ENCODE assay signal across 8 cellular contexts in the genomic region with DNA sequence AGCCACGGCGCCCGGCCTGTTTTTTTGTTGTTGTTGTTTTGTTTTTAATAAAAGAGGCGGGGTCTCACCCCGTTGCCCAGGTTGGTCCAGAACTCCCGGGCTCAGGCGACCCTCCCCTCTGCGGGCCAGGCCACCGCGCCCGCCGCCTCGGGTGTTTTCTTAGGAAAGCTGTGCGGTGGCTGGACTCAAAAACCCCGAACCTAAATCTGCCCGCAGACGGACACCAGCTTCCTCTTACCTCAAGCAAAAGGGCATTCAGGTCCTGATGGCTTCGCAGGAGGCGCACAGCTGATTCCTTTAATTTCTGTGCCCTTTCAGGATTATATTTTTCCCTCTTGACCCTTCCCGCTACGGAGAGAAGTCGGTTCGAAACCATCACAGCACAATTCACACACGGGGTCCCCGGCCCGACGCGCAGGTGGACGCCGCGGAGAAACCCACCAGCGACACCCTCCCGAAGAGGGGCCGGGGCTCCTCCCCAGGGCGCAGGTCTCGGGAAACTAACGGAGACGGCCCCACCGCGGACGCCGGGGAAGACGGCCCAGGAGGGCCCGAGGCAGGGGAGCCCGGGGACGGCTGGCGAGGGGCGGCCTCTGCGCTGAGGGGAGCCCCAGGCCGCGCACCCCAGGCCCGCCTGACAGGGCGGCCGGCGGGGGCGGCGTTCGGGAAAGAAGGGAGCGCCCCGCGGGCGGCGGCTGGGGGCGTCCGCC. TPM values are rescaled to one million over a fixed set of nuclear protein-coding genes. Genes with fewer than 3 reads are reported as not detected.
A peak's percentile ranks its signal among the peaks of the same experiment; 100 is the strongest.
DNase-seq lines count a peak whose midpoint lies in the region; ATAC-seq and TF ChIP-seq lines count a peak whose summit lies in the region.

No MANE protein-coding gene starts in this region.

- ATAC-seq in mucosa of descending colon: peak; percentile 1

- no peaks in the 10 kb centered on the region for H3K9me3 Mint-ChIP-seq in MCF 10A (ENCODE audit: unreplicated experiment)

- TF ChIP-seq CTCF in MCF 10A (IDR thresholded peaks at IDR 0.05; ENCODE audit: unreplicated experiment) (no peak), mucosa of descending colon (IDR thresholded peaks at IDR 0.05) (no peak)

- peak; percentile 41 for DNase-seq in NCI-H2227 (lab: John Stamatoyannopoulos, UW; ENCODE audit: unreplicated experiment)
- DNase-seq in NCI-H2227 treated with DMSO at 0.1 percent for 48 hours (lab: John Stamatoyannopoulos, UW): no peak
- DNase-seq in H7: peak; percentile 86
- DNase-seq in MV-4-11 (lab: John Stamatoyannopoulos, UW): peak; percentile 45
- no peak for DNase-seq in MCF 10A (ENCODE audit: unreplicated experiment)
- no peak for DNase-seq in mucosa of descending colon
- DNase-seq in stimulated activated CD4-positive, alpha-beta T cell treated with anti-CD3 and anti-CD28 coated beads, Interleukin-4, amount 100 ng/mL, for 1 hour: no peak
- DNase-seq in NCI-H2029 (lab: John Stamatoyannopoulos, UW): no peak

- H3K36me3 ChIP-seq in H7 (replicated peaks; ENCODE audit: control insufficient read depth, insufficient read depth, low read length) (peaks cover 8% of the 10 kb centered on the region), mucosa of descending colon (ENCODE audit: low read depth) (no peaks in the 10 kb centered on the region)

- peak overlapping the region; percentile 74 for H3K4me3 ChIP-seq in H7 (ENCODE audit: insufficient read depth, low read depth, low read length)
- H3K4me3 ChIP-seq in mucosa of descending colon: peak overlapping the region; percentile 57

- H3K27me3 ChIP-seq in H7 (ENCODE audit: control insufficient read depth, insufficient read depth, low read length): no peaks in the 10 kb centered on the region

- H3K4me1 ChIP-seq in mucosa of descending colon (ENCODE audit: low read depth): peaks cover 14% of the 10 kb centered on the region

- CTCF ChIA-PET in MCF 10A (lab: Yijun Ruan, JAX): interaction anchor here (0.7 to 1.9 kb wide), 2 partner anchors 45 to 62 kb away, joined by 3 to 12 read pairs; no protein-coding TSS in a partner anchor

- peaks cover 4% of the 10 kb centered on the region for H3K36me3 Mint-ChIP-seq in MCF 10A (ENCODE audit: insufficient read depth, unreplicated experiment)

- H3K4me1 Mint-ChIP-seq in MCF 10A (ENCODE audit: insufficient read depth, unreplicated experiment): no peaks in the 10 kb centered on the region

- BruUV-seq in MCF 10A (replicated peaks; lab: Mats Ljungman, UMichigan): no TSS peak

- no peaks in the 10 kb centered on the region for H3K27me3 Mint-ChIP-seq in MCF 10A (ENCODE audit: insufficient read depth, unreplicated experiment)

- peak overlapping the region; percentile 76 for H3K4me3 Mint-ChIP-seq in MCF 10A (ENCODE audit: unreplicated experiment)

- intact Hi-C loops in MCF 10A (cut with micrococcal nuclease) (loop anchor here (1.0 kb wide), 1 partner anchor 46 kb away; no protein-coding TSS in a partner anchor), mucosa of descending colon (cut with DNase I, micrococcal nuclease) (no loop called here)

- H3K27ac Mint-ChIP-seq in MCF 10A (ENCODE audit: low read depth, unreplicated experiment): no peak overlapping the region

- POLR2A ChIA-PET in MCF 10A (lab: Yijun Ruan, JAX): interaction anchor here (0.7 to 2.9 kb wide), 5 partner anchors 12 to 267 kb away, joined by 3 to 21 read pairs (median 4); partner anchors contain the start of gene SPIRE2

- no peaks in the 10 kb centered on the region for H3K9me3 ChIP-seq in mucosa of descending colon

RNA-seq across cellular contexts. Expression of gene FANCA, which starts 0.7 kb away (rescaled TPM):
- total RNA-seq in H7 (2014; rRNA removed; shearing (Covaris generic)): 51.9 and 52.0 TPM in 2 replicates
- total RNA-seq in MCF 10A (2022): 18.5 and 30.6 TPM in 2 replicates
- total RNA-seq in mucosa of descending colon: 10 to 100 TPM; 13.1 to 27.7 (median 16.3) TPM

RNA-seq across cellular contexts. Expression of gene SPIRE2, which starts 12.5 kb away (rescaled TPM):
- total RNA-seq in H7 (2014; rRNA removed; shearing (Covaris generic)): 8.2 and 9.6 TPM in 2 replicates
- total RNA-seq in MCF 10A (2022) (3.8 and 4.8 TPM in 2 replicates), mucosa of descending colon (100 to 1,000 TPM in 1 of 3 donors, 10 to 100 TPM in 2; 52.5 to 118 (median 84.2) TPM)

RNA-seq across cellular contexts. Expression of gene TCF25, which starts 57.6 kb away (rescaled TPM):
- total RNA-seq in H7 (2014; rRNA removed; shearing (Covaris generic)): 70.5 and 71.8 TPM in 2 replicates
- 200 and 239 TPM in 2 replicates for total RNA-seq in MCF 10A (2022)
- total RNA-seq in mucosa of descending colon: 100 to 1,000 TPM; 179 to 217 (median 212) TPM

Comparison
In these comparisons a context has a peak if more than half of its experiments do, and no peak if none do; other contexts are left out.
1. DNase-seq: peak in NCI-H2227 (single experiment), H7 (single experiment) and MV-4-11 (single experiment); none in NCI-H2227 treated with DMSO at 0.1 percent for 48 hours (single experiment), MCF 10A (single experiment), mucosa of descending colon (0 of 3), stimulated activated CD4-positive, alpha-beta T cell treated with anti-CD3 and anti-CD28 coated beads, Interleukin-4, amount 100 ng/mL, for 1 hour (single experiment) and NCI-H2029 (single experiment).